8 cellular contexts compared by ENCODE assay signal in genomic region chrX:155094468-155095061, GRCh38. TPM values are rescaled to one million over a fixed set of nuclear protein-coding genes. Genes with fewer than 3 reads are reported as not detected.
A peak's percentile ranks its signal among the peaks of the same experiment; 100 is the strongest.
DNase-seq lines count a peak whose midpoint lies in the region; ATAC-seq and TF ChIP-seq lines count a peak whose summit lies in the region.

No MANE protein-coding gene starts in this region.

- ATAC-seq in Panc1 (peak; percentile 89), GM18873 (IDR thresholded peaks at IDR 0.05; ENCODE audit: low FRiP score, unreplicated experiment) (no peak), HG03442 (IDR thresholded peaks at IDR 0.05; ENCODE audit: unreplicated experiment) (no peak)

- H3K4me1 ChIP-seq in HEK293 (ENCODE audit: control insufficient read depth, insufficient read depth, low read length) = no peaks in the 10 kb centered on the region
- no peaks in the 10 kb centered on the region for H3K4me1 ChIP-seq in Panc1 (ENCODE audit: control insufficient read depth, insufficient read depth, low read length)

- H3K9me3 ChIP-seq in HEK293 (ENCODE audit: control insufficient read depth, insufficient read depth, low read depth, low read length) (no peaks in the 10 kb centered on the region), Panc1 (ENCODE audit: control insufficient read depth, insufficient read depth, low read depth, low read length) (no peaks in the 10 kb centered on the region)

- intact Hi-C loops in Panc1 (cut with micrococcal nuclease; ENCODE audit: unreplicated experiment) = loop anchor here (10.0 kb wide), 2 partner anchors 120 to 730 kb away; partner anchors contain the start of gene VBP1

- H3K4me1 Mint-ChIP-seq in nephron progenitor cell = no peaks in the 10 kb centered on the region

- no peak overlapping the region for H3K27ac ChIP-seq in HEK293 (ENCODE audit: extremely low read depth, low read depth, low read length)
- no peak overlapping the region for H3K27ac ChIP-seq in Panc1 (ENCODE audit: low read length)

- H3K27me3 ChIP-seq in Panc1 (ENCODE audit: control insufficient read depth, insufficient read depth, low read length) = no peaks in the 10 kb centered on the region

- TF ChIP-seq CTCF in HEK293 (tag by site-specific recombination; IDR thresholded peaks at IDR 0.05) (no peak), Panc1 (IDR thresholded peaks at IDR 0.05) (peak; percentile 75; the same call in 1 of the 2 replicates), nephron progenitor cell (IDR thresholded peaks at IDR 0.05) (peak; percentile 49)

- peaks cover 12% of the 10 kb centered on the region for H3K9me3 Mint-ChIP-seq in nephron progenitor cell

- H3K27me3 Mint-ChIP-seq in nephron progenitor cell (ENCODE audit: low read depth, poor library complexity) = no peaks in the 10 kb centered on the region

- in situ Hi-C loops in Panc1 (cut with HindIII; ENCODE audit: low pct_unique_long_range_greater_than_20kb, low sequenced_read_pairs) = no loop called here

- DNase-seq in activated naive CD4-positive, alpha-beta T cell treated with Interleukin-2 at 50 U/mL for 16 hours = peak; percentile 6
- no peak for DNase-seq in activated naive CD4-positive, alpha-beta T cell (lab: John Stamatoyannopoulos, UW)
- no peak for DNase-seq in Panc1 (ENCODE audit: low read depth, low spot score)
- peak; percentile 53 for DNase-seq in dermis blood vessel endothelial cell
- no peak for DNase-seq in nephron progenitor cell

- H3K36me3 Mint-ChIP-seq in nephron progenitor cell (ENCODE audit: low read depth) = peaks cover 29% of the 10 kb centered on the region

- POLR2A ChIA-PET in HEK293 (lab: Yijun Ruan, JAX) (no interaction called here), Panc1 (lab: Charles Lee) (interaction anchor here (0.7 kb wide), 1 partner anchor 68 kb away, joined by 3 read pairs; the partner anchor contains the start of gene FUNDC2)

- no peak overlapping the region for H3K27ac Mint-ChIP-seq in nephron progenitor cell

- no peak overlapping the region for H3K4me3 ChIP-seq in HEK293 (ENCODE audit: low read depth, low read length)
- H3K4me3 ChIP-seq in Panc1 (ENCODE audit: low read depth in 2 of 2, low read length in 2 of 2) = no peak overlapping the region

- peaks cover 25 to 28% of the 10 kb centered on the region in 2 experiments for H3K36me3 ChIP-seq in HEK293 (ENCODE audit: control insufficient read depth in 2 of 2, insufficient read depth in 1 of 2, low read length in 2 of 2)
- peaks cover 2% of the 10 kb centered on the region; the same call in 1 of the 2 replicates for H3K36me3 ChIP-seq in Panc1 (ENCODE audit: control insufficient read depth, insufficient read depth, low read length)

- CTCF ChIA-PET in HEK293 (lab: Yijun Ruan, JAX) (interaction anchor here (0.7 to 3.1 kb wide), 13 partner anchors 8 to 123 kb away, joined by 3 to 27 read pairs (median 4); no protein-coding TSS in a partner anchor), Panc1 (lab: Charles Lee) (interaction anchor here (0.6 kb wide), 2 partner anchors 10 to 311 kb away, joined by 3 read pairs; no protein-coding TSS in a partner anchor)

- no peak overlapping the region for H3K4me3 Mint-ChIP-seq in nephron progenitor cell

- BruUV-seq in Panc1 (replicated peaks; lab: Mats Ljungman, UMichigan) = no TSS peak

TF ChIP-seq in HEK293, 187 proteins besides CTCF, POLR2A, EP300 and RAD21:
- TF ChIP-seq ZNF654 (tag by site-specific recombination; IDR thresholded peaks at IDR 0.05; ENCODE audit: low read depth) (peak; percentile 31), ZNF398 (tag by site-specific recombination; IDR thresholded peaks at IDR 0.05) (no peak), ZNF366 (tag by site-specific recombination; conservative IDR thresholded peaks at IDR 0.05) (no peak)
TF ChIP-seq in HEK293: peak in this region for 1.

RNA-seq across cellular contexts. Expression of gene BRCC3, which starts 23.3 kb away (rescaled TPM):
- 37.4 TPM for total RNA-seq in Panc1 (2021; ENCODE audit: unreplicated experiment)
- polyA plus RNA-seq in Panc1 (2012; ENCODE audit: insufficient read length) = 25.0 TPM
- total RNA-seq in dermis blood vessel endothelial cell = 17.4 and 28.9 TPM in 2 replicates

RNA-seq across cellular contexts. Expression of gene CMC4, which starts 23.6 kb away (rescaled TPM):
- total RNA-seq in Panc1 (2021; ENCODE audit: unreplicated experiment) (13.0 TPM), dermis blood vessel endothelial cell (11.7 and 16.3 TPM in 2 replicates)
- 9.4 TPM for polyA plus RNA-seq in Panc1 (2012; ENCODE audit: insufficient read length)

RNA-seq across cellular contexts. Expression of gene MTCP1, which starts 23.6 kb away (rescaled TPM):
- 49.5 TPM for total RNA-seq in Panc1 (2021; ENCODE audit: unreplicated experiment)
- 19.9 TPM for polyA plus RNA-seq in Panc1 (2012; ENCODE audit: insufficient read length)
- 3.1 and 9.9 TPM in 2 replicates for total RNA-seq in dermis blood vessel endothelial cell

Comparison
In these comparisons a context has a peak if more than half of its experiments do, and no peak if none do; other contexts are left out.
1. DNase-seq: peak in activated naive CD4-positive, alpha-beta T cell treated with Interleukin-2 at 50 U/mL for 16 hours (single experiment) and dermis blood vessel endothelial cell (single experiment); none in activated naive CD4-positive, alpha-beta T cell (0 of 4), Panc1 (single experiment) and nephron progenitor cell (single experiment).